ENCODE assay signal across 27 cellular contexts in the genomic region with DNA sequence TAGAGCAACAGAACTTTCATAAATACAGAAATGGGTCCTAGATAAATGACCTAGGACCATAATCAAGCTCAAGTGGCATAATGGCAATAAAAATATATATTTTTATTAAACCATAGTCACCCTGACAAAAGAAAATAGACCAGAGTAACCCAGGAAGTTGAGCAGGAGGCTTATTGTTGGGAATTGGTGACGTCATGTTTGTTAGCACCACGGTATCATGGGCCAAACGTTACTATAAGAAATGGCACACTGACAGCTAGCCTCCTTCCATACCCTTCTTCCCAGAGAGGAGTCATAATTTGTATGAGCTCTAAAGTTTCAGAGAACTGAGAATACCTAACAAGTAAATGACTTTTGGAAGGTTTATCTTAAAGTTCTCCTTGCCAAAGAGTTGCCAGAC.
"Had no signal": no experiment of that assay in that cellular context is flagged by ENCODE, and none has a peak within 500 bp of the region (broad histone marks: within the 10 kb centered on the region; RNA-seq: fewer than 3 reads in every experiment).

No MANE protein-coding gene starts in this region.

- H3K9me3 ChIP-seq: stomach, suprapubic skin, testis, thoracic aorta, thyroid gland, tibial artery, tibial nerve, transverse colon, upper lobe of left lung, upper lobe of right lung, uterus, vagina had no signal

- FAIRE-seq: urothelium cell line had no signal

- H3K27me3 ChIP-seq: stomach, suprapubic skin, testis, thyroid gland, tibial artery, tibial nerve, transverse colon, upper lobe of left lung, upper lobe of right lung, uterus, vagina had no signal

- DNase-seq: stimulated activated CD4-positive, alpha-beta T cell treated with anti-CD3 and anti-CD28 coated beads, Interleukin-2, amount 100 ng/mL, for 48 hours; stimulated activated CD4-positive, alpha-beta T cell treated with anti-CD3 and anti-CD28 coated beads, Interleukin-4, amount 100 ng/mL, for 1 hour; stimulated activated CD4-positive, alpha-beta T cell treated with anti-CD3 and anti-CD28 coated beads, Interleukin-4, amount 100 ng/mL, for 24 hours; stimulated activated CD4-positive, alpha-beta T cell treated with anti-CD3 and anti-CD28 coated beads, Interleukin-4, amount 100 ng/mL, for 4 hours; stimulated activated CD8-positive, alpha-beta memory T cell treated with anti-CD3 and anti-CD28 coated beads, Interleukin-4, amount 100 ng/mL, for 48 hours; stimulated activated naive B cell treated with anti-CD40 and anti-IgM and Interleukin-4, amounts not matched to agents 10 μg/mL and 1 μg/mL and 100 μg/mL, for 72 hours; stimulated activated naive CD4-positive, alpha-beta T cell; stimulated activated naive CD4-positive, alpha-beta T cell treated with Interleukin-2 at 50 U/mL for 16 hours; stimulated activated naive CD8-positive, alpha-beta T cell treated with anti-CD3 and anti-CD28 coated beads, Interleukin-15, amount 100 ng/mL, for 72 hours; stimulated activated naive CD8-positive, alpha-beta T cell treated with anti-CD3 and anti-CD28 coated beads, Interleukin-15, Interleukin-2, amounts not matched to agents 100 U/mL and 50 U/mL, for 24 hours; stomach; substantia nigra; testis; thyroid gland; tibial artery; transverse colon; trophoblast cell; upper lobe of left lung; upper lobe of right lung; uterus had no signal

- H3K36me3 ChIP-seq: stomach, suprapubic skin, thoracic aorta, thyroid gland, tibial artery, tibial nerve, transverse colon, upper lobe of left lung, upper lobe of right lung, uterus, vagina had no signal

- H3K4me3 ChIP-seq: stomach, suprapubic skin, testis, thoracic aorta, thyroid gland, tibial artery, tibial nerve, transverse colon, upper lobe of left lung, upper lobe of right lung, uterus, vagina had no signal

- ATAC-seq: stimulated activated effector memory CD8-positive, alpha-beta T cell treated with anti-CD3 and anti-CD28 coated beads, Interleukin-12 subunit alpha, Interleukin-12 subunit beta, amount 100 ng/mL, for 72 hours; stimulated activated memory B cell treated with anti-CD40 and anti-IgM and Interleukin-4, amounts not matched to agents 10 μg/mL and 1 μg/mL and 100 μg/mL, for 72 hours; stimulated activated naive B cell treated with anti-CD40 and anti-IgM and Interleukin-4, amounts not matched to agents 10 μg/mL and 1 μg/mL and 100 μg/mL, for 72 hours; stimulated activated naive CD8-positive, alpha-beta T cell treated with anti-CD3 and anti-CD28 coated beads, Interleukin-15, amount 100 ng/mL, for 72 hours; stimulated activated naive CD8-positive, alpha-beta T cell treated with anti-CD3 and anti-CD28 coated beads, Interleukin-15, Interleukin-2, amounts not matched to agents 100 U/mL and 50 U/mL, for 24 hours; upper lobe of right lung had no signal

- H3K4me1 ChIP-seq: stomach, suprapubic skin, testis, thyroid gland, tibial artery, tibial nerve, transverse colon, upper lobe of left lung, upper lobe of right lung, uterus, vagina had no signal

- H3K27ac ChIP-seq: stomach, suprapubic skin, testis, thoracic aorta, thyroid gland, tibial artery, tibial nerve, transverse colon, upper lobe of left lung, upper lobe of right lung, uterus, vagina had no signal
